In the genomic region with DNA sequence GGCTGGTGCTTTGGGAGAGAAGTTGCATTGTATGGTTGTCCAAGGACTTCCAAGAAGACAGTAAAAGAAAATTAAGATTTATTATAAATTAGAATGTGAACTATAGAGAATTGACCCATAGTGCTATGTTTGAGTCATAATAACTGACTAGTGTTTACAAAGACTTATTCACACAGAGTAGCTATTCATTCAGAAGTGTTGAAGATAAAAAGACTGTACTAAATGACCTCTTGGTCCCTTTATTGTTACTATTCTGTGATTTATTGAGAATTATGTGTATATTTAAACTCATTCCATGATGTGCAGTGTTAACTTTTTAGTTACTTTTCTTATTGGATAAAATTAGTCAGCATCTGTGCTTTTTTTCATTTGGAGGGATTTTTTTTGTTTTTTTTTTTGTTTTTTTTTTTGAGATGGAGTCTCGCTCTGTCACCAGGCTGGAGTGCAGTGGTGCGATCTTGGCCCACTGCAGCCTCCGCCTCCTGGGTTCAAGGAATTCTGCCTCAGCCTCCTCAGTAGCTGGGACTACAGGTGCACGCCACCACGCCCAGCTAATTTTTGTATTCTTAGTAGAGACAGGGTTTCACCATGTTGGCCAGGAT, we compare ENCODE assay signal across 8 cellular contexts. TPM values are rescaled to one million over a fixed set of nuclear protein-coding genes. Genes with fewer than 3 reads are reported as not detected.
DNase-seq lines count a peak whose midpoint lies in the region; ATAC-seq and TF ChIP-seq lines count a peak whose summit lies in the region.
"Not testable (repeated sequence)": the region's sequence is repeated elsewhere in the genome, so short reads cannot be mapped to it uniquely, and the experiment has no call there.

No MANE protein-coding gene starts in this region.

- not testable (repeated sequence) for H3K36me3 Mint-ChIP-seq in activated CD4-positive, alpha-beta memory T cell treated with anti-CD3 and anti-CD28 coated beads for 36 hours; activated naive CD4-positive, alpha-beta T cell treated with anti-CD3 and anti-CD28 coated beads, Interleukin-2, amount 50 U/mL, for 24 hours; memory B cell

- ATAC-seq in memory B cell (ENCODE audit: low read depth): not testable (repeated sequence)

- peak overlapping the region in 1 of 59 donors; percentile 8 for H3K4me3 ChIP-seq in dorsolateral prefrontal cortex

- intact Hi-C loops in activated CD4-positive, alpha-beta memory T cell treated with anti-CD3 and anti-CD28 coated beads for 36 hours (cut with micrococcal nuclease); dorsolateral prefrontal cortex (cut with DNase I): not testable (repeated sequence)

- TF ChIP-seq CTCF in dorsolateral prefrontal cortex (IDR thresholded peaks at IDR 0.05 in 54 of 56, conservative IDR thresholded peaks at IDR 0.05 in 2 of 56; ENCODE audit: low read depth in 1 of 56, partially characterized antibody in 56 of 56): not testable (repeated sequence)

- not testable (repeated sequence) for H3K27me3 ChIP-seq in dorsolateral prefrontal cortex

- H3K4me3 Mint-ChIP-seq in activated CD4-positive, alpha-beta memory T cell treated with anti-CD3 and anti-CD28 coated beads for 36 hours; memory B cell: not testable (repeated sequence)
- H3K4me3 Mint-ChIP-seq in activated naive CD4-positive, alpha-beta T cell treated with anti-CD3 and anti-CD28 coated beads, Interleukin-2, amount 50 U/mL, for 24 hours: peak overlapping the region; percentile 68

- DNase-seq in A172 (ENCODE audit: low spot score) (peak; percentile 4), DMS53 (lab: John Stamatoyannopoulos, UW) (peak; percentile 27), M059J (ENCODE audit: low read depth) (peak; percentile 11), renal cortical epithelial cell (ENCODE audit: low read depth) (peak; percentile 30)
- not testable (repeated sequence) for DNase-seq in activated CD4-positive, alpha-beta memory T cell treated with anti-CD3 and anti-CD28 coated beads for 36 hours; dorsolateral prefrontal cortex; memory B cell (ENCODE audit: low spot score in 2 of 2)

- CTCF ChIA-PET in activated CD4-positive, alpha-beta memory T cell treated with anti-CD3 and anti-CD28 coated beads for 36 hours (lab: Charles Lee): interaction anchor here (1.0 to 3.3 kb wide), 8 partner anchors 24 to 207 kb away, joined by 3 to 26 read pairs (median 5); a partner anchor contains a TSS

- peak overlapping the region; percentile 61 for H3K27ac Mint-ChIP-seq in activated CD4-positive, alpha-beta memory T cell treated with anti-CD3 and anti-CD28 coated beads for 36 hours
- H3K27ac Mint-ChIP-seq in activated naive CD4-positive, alpha-beta T cell treated with anti-CD3 and anti-CD28 coated beads, Interleukin-2, amount 50 U/mL, for 24 hours: peak overlapping the region; percentile 92
- H3K27ac Mint-ChIP-seq in memory B cell: peak overlapping the region; percentile 42

- H3K27ac ChIP-seq in dorsolateral prefrontal cortex: peak overlapping the region in 46 of 59 donors; percentile 4 to 84 (median 54)

- not testable (repeated sequence) for H3K9me3 Mint-ChIP-seq in activated CD4-positive, alpha-beta memory T cell treated with anti-CD3 and anti-CD28 coated beads for 36 hours; activated naive CD4-positive, alpha-beta T cell treated with anti-CD3 and anti-CD28 coated beads, Interleukin-2, amount 50 U/mL, for 24 hours; memory B cell

- H3K27me3 Mint-ChIP-seq in activated CD4-positive, alpha-beta memory T cell treated with anti-CD3 and anti-CD28 coated beads for 36 hours; activated naive CD4-positive, alpha-beta T cell treated with anti-CD3 and anti-CD28 coated beads, Interleukin-2, amount 50 U/mL, for 24 hours; memory B cell: not testable (repeated sequence)

- peaks cover 85% of the 10 kb centered on the region for H3K4me1 Mint-ChIP-seq in activated CD4-positive, alpha-beta memory T cell treated with anti-CD3 and anti-CD28 coated beads for 36 hours (ENCODE audit: low read depth)
- H3K4me1 Mint-ChIP-seq in activated naive CD4-positive, alpha-beta T cell treated with anti-CD3 and anti-CD28 coated beads, Interleukin-2, amount 50 U/mL, for 24 hours: peaks cover 96% of the 10 kb centered on the region
- peaks cover 37% of the 10 kb centered on the region for H3K4me1 Mint-ChIP-seq in memory B cell

- POLR2A ChIA-PET in activated CD4-positive, alpha-beta memory T cell treated with anti-CD3 and anti-CD28 coated beads for 36 hours (lab: Charles Lee): interaction anchor here (0.7 to 1.7 kb wide), 3 partner anchors 16 to 18 kb away, joined by 3 to 6 read pairs (median 5); no protein-coding TSS in a partner anchor

RNA-seq across cellular contexts. Expression of a gene that starts 24.5 kb away (rescaled TPM):
- 16.3 and 18.0 TPM in 2 replicates for total RNA-seq in A172 (2014; rRNA removed; shearing (Covaris generic))
- 40.7 and 50.5 TPM in 2 replicates for total RNA-seq in M059J (2014; rRNA removed; shearing (Covaris generic))
- 100 to 1,000 TPM; 139 to 140 TPM for total RNA-seq in activated CD4-positive, alpha-beta memory T cell treated with anti-CD3 and anti-CD28 coated beads for 36 hours
- total RNA-seq in dorsolateral prefrontal cortex (100 to 1,000 TPM; 266 to 597 (median 370) TPM), renal cortical epithelial cell (43.9 and 222 TPM in 2 replicates)

Comparison
In these comparisons a context has a peak if more than half of its experiments do, and no peak if none do; other contexts are left out.
1. H3K27ac Mint-ChIP-seq: peak in every context shown above with its lines; median percentile 92 in activated naive CD4-positive, alpha-beta T cell treated with anti-CD3 and anti-CD28 coated beads, Interleukin-2, amount 50 U/mL, for 24 hours; 61 in activated CD4-positive, alpha-beta memory T cell treated with anti-CD3 and anti-CD28 coated beads for 36 hours; 42 in memory B cell.